In genomic region chr12:128190052-128190451, GRCh38 we compare ENCODE assay signal across 16 cellular contexts.
"Had no signal": no experiment of that assay in that cellular context is flagged by ENCODE, and none has a peak within 500 bp of the region (broad histone marks: within the 10 kb centered on the region; RNA-seq: fewer than 3 reads in every experiment).

No MANE protein-coding gene starts in this region.

- H3K9me3 ChIP-seq: left ventricle myocardium inferior, prostate gland, transverse colon, upper lobe of left lung, vagina had no signal

- H3K27me3 ChIP-seq: hepatocyte, ovary, transverse colon, upper lobe of left lung, vagina had no signal

- ATAC-seq: mucosa of descending colon; naive thymus-derived CD8-positive, alpha-beta T cell; sciatic nerve; stimulated activated effector memory CD8-positive, alpha-beta T cell treated with anti-CD3 and anti-CD28 coated beads, Interleukin-12 subunit alpha, Interleukin-12 subunit beta, amount 100 ng/mL, for 72 hours had no signal

- H3K27ac ChIP-seq: hepatocyte, left ventricle myocardium inferior, ovary, prostate gland, skin epidermis, transverse colon, upper lobe of left lung, vagina had no signal

- H3K4me3 ChIP-seq: hepatocyte, left ventricle myocardium inferior, lung, mucosa of descending colon, ovary, prostate gland, skin epidermis, transverse colon, upper lobe of left lung, vagina had no signal

- H3K4me1 ChIP-seq: left ventricle myocardium inferior, prostate gland, transverse colon, upper lobe of left lung, vagina had no signal

- DNase-seq: left ventricle myocardium inferior; mucosa of descending colon; naive thymus-derived CD8-positive, alpha-beta T cell; ovary; right cardiac atrium; stimulated activated CD4-positive, alpha-beta T cell treated with anti-CD3 and anti-CD28 coated beads, Interleukin-4, amount 100 ng/mL, for 24 hours; stimulated activated naive CD4-positive, alpha-beta T cell; transverse colon had no signal

- H3K36me3 ChIP-seq: left ventricle myocardium inferior, ovary, prostate gland, transverse colon, upper lobe of left lung, vagina had no signal

- H2AFZ ChIP-seq: hepatocyte had no signal
